19 cellular contexts compared by ENCODE assay signal in the genomic region with DNA sequence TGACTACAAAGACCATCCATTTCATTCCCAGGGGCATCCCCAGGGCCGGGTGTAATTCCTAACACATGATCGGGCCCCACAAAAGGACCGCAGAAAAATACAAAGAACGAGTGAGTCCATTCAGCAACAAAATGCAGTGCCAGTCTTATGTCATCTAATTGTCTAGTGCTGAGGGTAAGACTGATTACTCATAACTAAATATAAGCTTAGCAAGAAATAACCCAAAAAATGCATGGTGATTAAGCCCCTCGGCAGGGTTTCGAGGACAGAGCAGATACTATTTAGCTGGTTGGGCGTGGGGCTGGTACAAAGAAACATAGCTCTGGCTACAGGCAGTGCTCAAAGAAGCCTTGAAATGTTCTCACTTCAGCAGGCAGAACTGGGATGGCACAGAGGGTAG.
DNase-seq lines count a peak whose midpoint lies in the region; ATAC-seq, FAIRE-seq and TF ChIP-seq lines count a peak whose summit lies in the region.
"Had no signal": no experiment of that assay in that cellular context is flagged by ENCODE, and none has a peak within 500 bp of the region (broad histone marks: within the 10 kb centered on the region; RNA-seq: fewer than 3 reads in every experiment).

No MANE protein-coding gene starts in this region.

- CTCF ChIA-PET in Caco-2 (lab: Charles Lee), result no interaction called here

- BruUV-seq in Caco-2 (replicated peaks; lab: Mats Ljungman, UMichigan), result no TSS peak

- intact Hi-C loops in Caco-2 (cut with micrococcal nuclease; ENCODE audit: unreplicated experiment), result no loop called here
- intact Hi-C loops in lower leg skin (cut with DNase I; ENCODE audit: low total_unique reads), result no loop called here

- ATAC-seq in GM18861 (IDR thresholded peaks at IDR 0.05; ENCODE audit: unreplicated experiment), result no peak
- ATAC-seq: A549, T-cell had no signal

- H3K4me2 ChIP-seq in astrocyte (ENCODE audit: low read length), result peak overlapping the region; percentile 53
- H3K4me2 ChIP-seq: A549 had no signal

- H3K4me3 ChIP-seq in astrocyte (ENCODE audit: insufficient read depth, low read depth, low read length) (no peak overlapping the region), Caco-2 (ENCODE audit: low read depth, low read length) (no peak overlapping the region), lower leg skin (ENCODE audit: low read depth, poor library complexity, severe bottlenecking) (no peak overlapping the region)
- H3K4me3 ChIP-seq: A549, SJCRH30 had no signal

- no peak for TF ChIP-seq POLR2A in lower leg skin (IDR thresholded peaks at IDR 0.05)

- H3K4me1 ChIP-seq in astrocyte (ENCODE audit: insufficient read depth, low read length), result peaks cover 13% of the 10 kb centered on the region
- no peaks in the 10 kb centered on the region for H3K4me1 ChIP-seq in Caco-2
- H3K4me1 ChIP-seq: A549, BE2C, SJCRH30 had no signal

- H3K36me3 Mint-ChIP-seq in astrocyte (ENCODE audit: low read depth, unreplicated experiment) (no peaks in the 10 kb centered on the region), Caco-2 (ENCODE audit: insufficient read depth, unreplicated experiment) (no peaks in the 10 kb centered on the region)
- H3K36me3 Mint-ChIP-seq: T-cell had no signal

- H3K4me1 Mint-ChIP-seq in astrocyte (ENCODE audit: low read depth, unreplicated experiment), result peaks cover 31% of the 10 kb centered on the region
- no peaks in the 10 kb centered on the region for H3K4me1 Mint-ChIP-seq in Caco-2 (ENCODE audit: low read depth, unreplicated experiment)
- H3K4me1 Mint-ChIP-seq: T-cell had no signal

- TF ChIP-seq CTCF in astrocyte (IDR thresholded peaks at IDR 0.05; ENCODE audit: insufficient read depth, low read depth, low read length) (no peak), Caco-2 (IDR thresholded peaks at IDR 0.05; ENCODE audit: insufficient read depth in 1 of 2, low read depth in 1 of 2, low read length in 1 of 2, severe bottlenecking in 1 of 2, unreplicated experiment in 1 of 2) (no peak), lower leg skin (IDR thresholded peaks at IDR 0.05) (no peak)

- peaks cover 2% of the 10 kb centered on the region for H3K9me3 Mint-ChIP-seq in astrocyte (ENCODE audit: unreplicated experiment)
- no peaks in the 10 kb centered on the region for H3K9me3 Mint-ChIP-seq in Caco-2 (ENCODE audit: unreplicated experiment)

- H3K36me3 ChIP-seq in astrocyte (ENCODE audit: insufficient read depth, low read length) (no peaks in the 10 kb centered on the region), Caco-2 (ENCODE audit: control insufficient read depth, insufficient read depth, low read length) (no peaks in the 10 kb centered on the region)
- H3K36me3 ChIP-seq: BE2C, SJCRH30 had no signal

- no peaks in the 10 kb centered on the region for H3K79me2 ChIP-seq in astrocyte (ENCODE audit: insufficient read depth, low read length)

- H3K27me3 ChIP-seq in astrocyte (ENCODE audit: insufficient read depth, low read length), result peaks cover 3% of the 10 kb centered on the region
- H3K27me3 ChIP-seq in Caco-2 (replicated peaks; ENCODE audit: control insufficient read depth, insufficient read depth, low read length), result no peaks in the 10 kb centered on the region
- H3K27me3 ChIP-seq: BE2C, SJCRH30 had no signal

- no peak overlapping the region for H3K27ac Mint-ChIP-seq in astrocyte (ENCODE audit: unreplicated experiment)
- H3K27ac Mint-ChIP-seq in Caco-2 (ENCODE audit: unreplicated experiment), result no peak overlapping the region
- H3K27ac Mint-ChIP-seq: T-cell had no signal

- peak overlapping the region; percentile 12 for H2AFZ ChIP-seq in astrocyte (ENCODE audit: low read depth, low read length)

- 66 to 72% methylated on average over 7 of the region's 7 CpGs for WGBS in lower leg skin, 2 donors

- no peak overlapping the region for H3K27ac ChIP-seq in astrocyte (ENCODE audit: low read depth, low read length)
- H3K27ac ChIP-seq: A549, SJCRH30 had no signal

- POLR2A ChIA-PET in Caco-2 (lab: Charles Lee), result no interaction called here

- DNase-seq in GM03348 (ENCODE audit: low spot score), result peak; percentile 42
- DNase-seq in astrocyte (ENCODE audit: low read depth), result peak; percentile 63
- peak; percentile 29 for DNase-seq in foreskin melanocyte
- no peak for DNase-seq in Caco-2
- DNase-seq in lower leg skin (ENCODE audit: low spot score in 2 of 2), result no peak
- DNase-seq in SHP77 treated with DMSO at 0.1 percent for 48 hours (lab: John Stamatoyannopoulos, UW), result no peak
- DNase-seq: BE2C, DMS79, NCI-H1105, NCI-H146, NCI-H2029, NCI-H2227 treated with DMSO at 0.1 percent for 48 hours, NCI-H510A, NCI-H748 treated with DMSO at 0.1 percent for 48 hours, SJCRH30, T-cell had no signal

- H3K27me3 Mint-ChIP-seq in astrocyte (ENCODE audit: low read depth, unreplicated experiment) (no peaks in the 10 kb centered on the region), Caco-2 (ENCODE audit: insufficient read depth, unreplicated experiment) (peaks cover 6% of the 10 kb centered on the region)
- H3K27me3 Mint-ChIP-seq: T-cell had no signal

- no peaks in the 10 kb centered on the region for H3K9me3 ChIP-seq in astrocyte (ENCODE audit: insufficient read depth, low read depth, low read length)
- H3K9me3 ChIP-seq in Caco-2, result no peaks in the 10 kb centered on the region
- H3K9me3 ChIP-seq: A549, SJCRH30 had no signal

- H3K4me3 Mint-ChIP-seq in astrocyte (ENCODE audit: unreplicated experiment) (no peak overlapping the region), Caco-2 (ENCODE audit: unreplicated experiment) (no peak overlapping the region)
- H3K4me3 Mint-ChIP-seq: T-cell had no signal

- FAIRE-seq in astrocyte (lab: Jason Lieb, UNC), result no peak
- FAIRE-seq: A549, GM18507 had no signal

- H4K20me1 ChIP-seq in astrocyte (ENCODE audit: insufficient read depth, low read length), result no peaks in the 10 kb centered on the region

- H3K9ac ChIP-seq in astrocyte (ENCODE audit: low read length), result no peak overlapping the region

Comparison
In these comparisons a context has a peak if more than half of its experiments do, and no peak if none do; other contexts are left out.
1. DNase-seq: peak in GM03348 (single experiment), astrocyte (single experiment) and foreskin melanocyte (single experiment); none in Caco-2 (0 of 2), lower leg skin (0 of 2) and SHP77 treated with DMSO at 0.1 percent for 48 hours (single experiment).